In the genomic region with DNA sequence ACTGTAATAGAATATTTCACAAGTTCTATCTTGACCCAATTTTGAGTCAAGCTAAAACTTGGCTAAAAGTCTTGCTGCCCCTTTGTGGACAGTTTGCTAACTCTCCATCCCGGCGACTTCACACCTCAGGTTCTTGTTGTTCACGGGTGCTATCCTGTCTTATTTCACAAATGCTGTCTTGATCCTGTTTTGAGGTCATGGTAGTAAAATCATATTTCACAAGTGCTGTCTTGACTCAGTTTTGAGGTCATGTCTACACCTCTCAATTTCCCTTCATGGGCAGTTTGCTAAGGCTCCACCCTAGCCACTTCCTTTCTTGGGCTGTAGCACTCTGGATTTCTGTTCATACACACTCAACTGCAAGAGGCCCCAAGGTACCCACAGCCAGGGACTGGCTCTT, we compare ENCODE assay signal across 1 cellular context.
TF ChIP-seq lines count a peak whose summit lies in the region.

No MANE protein-coding gene starts in this region.

TF ChIP-seq in HCT116, 20 proteins besides CTCF, POLR2A, EP300 and RAD21:
- no peak for TF ChIP-seq CEBPB (IDR thresholded peaks at IDR 0.05; ENCODE audit: low read depth)
- TF ChIP-seq ZFX (IDR thresholded peaks at IDR 0.05): no peak
- TF ChIP-seq POLR2AphosphoS5 (IDR thresholded peaks at IDR 0.05; ENCODE audit: low read depth, low read length): no peak
- TF ChIP-seq EZH2 (IDR thresholded peaks at IDR 0.05): no peak
- no peak for TF ChIP-seq SRF (IDR thresholded peaks at IDR 0.05; ENCODE audit: low read depth)
- TF ChIP-seq SIN3A (IDR thresholded peaks at IDR 0.05; ENCODE audit: low read depth): no peak
- TF ChIP-seq ZNF274 (IDR thresholded peaks at IDR 0.05; ENCODE audit: low read depth, low read length): no peak
- TF ChIP-seq EGR1 (IDR thresholded peaks at IDR 0.05; ENCODE audit: low read depth): no peak
- TF ChIP-seq CBX3 (IDR thresholded peaks at IDR 0.05; ENCODE audit: low read depth): no peak
- TF ChIP-seq JUND (IDR thresholded peaks at IDR 0.05): no peak
